In genomic region chr1:234716907-234717375, GRCh38 we compare ENCODE assay signal across 14 cellular contexts.
A peak's percentile ranks its signal among the peaks of the same experiment; 100 is the strongest.
DNase-seq lines count a peak whose midpoint lies in the region; ATAC-seq, FAIRE-seq and TF ChIP-seq lines count a peak whose summit lies in the region.
"Had no signal": no experiment of that assay in that cellular context is flagged by ENCODE, and none has a peak within 500 bp of the region (broad histone marks: within the 10 kb centered on the region; RNA-seq: fewer than 3 reads in every experiment).

No MANE protein-coding gene starts in this region.

- H3K36me3 ChIP-seq in K562 (ENCODE audit: control insufficient read depth, insufficient read depth, low read length), result no peaks in the 10 kb centered on the region
- no peaks in the 10 kb centered on the region; a peak in 1 of 5 replicates for H3K36me3 ChIP-seq in HepG2 (replicated peaks in 1 of 2; ENCODE audit: control insufficient read depth in 1 of 2, insufficient read depth in 2 of 2, low read length in 2 of 2)
- H3K36me3 ChIP-seq in skeletal muscle satellite cell (ENCODE audit: insufficient read depth, low read length), result no peaks in the 10 kb centered on the region
- no peaks in the 10 kb centered on the region for H3K36me3 ChIP-seq in PC-3 (ENCODE audit: low read depth, low read length)

- TF ChIP-seq EP300 in K562 (IDR thresholded peaks at IDR 0.05; ENCODE audit: low read length), result no peak
- no peak for TF ChIP-seq EP300 in HepG2 (IDR thresholded peaks at IDR 0.05; ENCODE audit: low read depth in 2 of 2, low read length in 2 of 2)
- TF ChIP-seq EP300 in HepG2 (CRISPR knock-in tag; IDR thresholded peaks at IDR 0.05; ENCODE audit: borderline replicate concordance), result no peak

- H2AFZ ChIP-seq in K562 (ENCODE audit: low read depth, low read length), result peak overlapping the region; percentile 70
- no peak overlapping the region for H2AFZ ChIP-seq in HepG2 (ENCODE audit: low read length)
- H2AFZ ChIP-seq in PC-3 (ENCODE audit: low read length), result no peak overlapping the region

- no peaks in the 10 kb centered on the region for H3K9me2 ChIP-seq in PC-3 (replicated peaks; ENCODE audit: low read length)

- H3K9me3 ChIP-seq in K562 (replicated peaks; ENCODE audit: control insufficient read depth, insufficient read depth, low read depth, low read length) (no peaks in the 10 kb centered on the region), HepG2 (ENCODE audit: low read length) (no peaks in the 10 kb centered on the region), skeletal muscle satellite cell (replicated peaks; ENCODE audit: low read length) (no peaks in the 10 kb centered on the region), PC-3 (ENCODE audit: low read length) (no peaks in the 10 kb centered on the region)

- TF ChIP-seq CTCF in K562 (IDR thresholded peaks at IDR 0.05 in 2 of 3, conservative IDR thresholded peaks at IDR 0.05 in 1 of 3; ENCODE audit: insufficient read depth in 2 of 3, low read depth in 1 of 3, low read length in 3 of 3), result no peak
- no peak for TF ChIP-seq CTCF in HepG2 (CRISPR knock-in tag; IDR thresholded peaks at IDR 0.05)
- no peak for TF ChIP-seq CTCF in PC-3 (conservative IDR thresholded peaks at IDR 0.05; ENCODE audit: low read depth, low read length)

- TF ChIP-seq RAD21 in K562 (CRISPR knock-in tag; conservative IDR thresholded peaks at IDR 0.05 in 1 of 2, IDR thresholded peaks at IDR 0.05 in 1 of 2), result no peak
- no peak for TF ChIP-seq RAD21 in HepG2 (CRISPR knock-in tag; IDR thresholded peaks at IDR 0.05)

- H3K9me1 ChIP-seq in K562 (ENCODE audit: control insufficient read depth, insufficient read depth, low read length), result no peaks in the 10 kb centered on the region

- H3F3A ChIP-seq in PC-3 (ENCODE audit: low read length, unreplicated experiment), result no peaks in the 10 kb centered on the region

- intact Hi-C loops in K562 (cut with micrococcal nuclease) (no loop called here), HepG2 (cut with micrococcal nuclease; ENCODE audit: unreplicated experiment) (loop anchor here (1.0 to 2.0 kb wide), 3 partner anchors 74 to 160 kb away; no protein-coding TSS in a partner anchor), PC-3 (cut with micrococcal nuclease) (no loop called here)

- H3K4me1 ChIP-seq in K562 (replicated peaks in 1 of 2; ENCODE audit: control insufficient read depth in 2 of 2, insufficient read depth in 2 of 2, low read length in 2 of 2) (peaks cover 11 to 36% of the 10 kb centered on the region in 2 experiments; a peak in 4 of 5 replicates), HepG2 (ENCODE audit: insufficient read depth, low read length) (peaks cover 98% of the 10 kb centered on the region), skeletal muscle satellite cell (ENCODE audit: control insufficient read depth, insufficient read depth, low read length) (peaks cover 39% of the 10 kb centered on the region), PC-3 (ENCODE audit: insufficient read depth, low read length) (peaks cover 5% of the 10 kb centered on the region)

- H3K79me2 ChIP-seq in K562 (ENCODE audit: control insufficient read depth, insufficient read depth, low read length) (no peaks in the 10 kb centered on the region), HepG2 (ENCODE audit: insufficient read depth, low read length) (peaks cover 53% of the 10 kb centered on the region), PC-3 (ENCODE audit: low read length) (no peaks in the 10 kb centered on the region)

- CTCF ChIA-PET in K562 (lab: Yijun Ruan, JAX; ENCODE audit: low intra/inter-chr PET ratio) (interaction anchor here (1.1 kb wide), 1 partner anchor 100 kb away, joined by 3 read pairs; no protein-coding TSS in a partner anchor), HepG2 (lab: Yijun Ruan, JAX; ENCODE audit: low intra/inter-chr PET ratio, low total read pairs) (no interaction called here), PC-3 (lab: Charles Lee) (no interaction called here)

- FAIRE-seq in K562 (lab: Jason Lieb, UNC) (no peak), HepG2 (lab: Jason Lieb, UNC) (peak; percentile 42)
- FAIRE-seq: keratinocyte had no signal

- no peak overlapping the region for H3K27ac ChIP-seq in K562 (ENCODE audit: extremely low read depth, low read depth, low read length)
- peak overlapping the region; percentile 99 for H3K27ac ChIP-seq in HepG2 (ENCODE audit: extremely low read length, insufficient read depth, low read length)
- no peak overlapping the region for H3K27ac ChIP-seq in PC-3 (ENCODE audit: low read length)
- H3K27ac ChIP-seq: epithelial cell of prostate had no signal

- POLR2A ChIA-PET in K562 (lab: Yijun Ruan, JAX) (interaction anchor here (0.5 to 3.2 kb wide), 4 partner anchors 13 to 131 kb away, joined by 3 to 19 read pairs (median 10); no protein-coding TSS in a partner anchor), HepG2 (lab: Yijun Ruan, JAX) (interaction anchor here (0.9 to 19.4 kb wide), 49 partner anchors 8 to 366 kb away, joined by 3 to 1137 read pairs (median 11); partner anchors contain the start of genes IRF2BP2 and TARBP1), PC-3 (lab: Charles Lee; ENCODE audit: unreplicated experiment) (no interaction called here)

- BruUV-seq in K562 (replicated peaks; lab: Mats Ljungman, UMichigan), result no TSS peak
- BruUV-seq in HepG2 (replicated peaks; lab: Mats Ljungman, UMichigan), result TSS peak; percentile 83
- no TSS peak for BruUV-seq in PC-3 (replicated peaks; lab: Mats Ljungman, UMichigan)

- H3K4me2 ChIP-seq in K562 (ENCODE audit: insufficient read depth, low read length), result no peak overlapping the region
- peak overlapping the region; percentile 99 for H3K4me2 ChIP-seq in HepG2 (ENCODE audit: low read depth, low read length)
- H3K4me2 ChIP-seq in skeletal muscle satellite cell (ENCODE audit: low read length), result no peak overlapping the region
- H3K4me2 ChIP-seq in PC-3 (ENCODE audit: low read length), result no peak overlapping the region

- no peak overlapping the region for H3K9ac ChIP-seq in K562 (ENCODE audit: insufficient read depth in 1 of 2, low read depth in 2 of 2, low read length in 2 of 2)
- H3K9ac ChIP-seq in HepG2 (ENCODE audit: insufficient read depth, low read depth, low read length), result peak overlapping the region; percentile 98
- H3K9ac ChIP-seq in skeletal muscle satellite cell (ENCODE audit: low read depth, low read length), result peak overlapping the region; percentile 24
- no peak overlapping the region for H3K9ac ChIP-seq in PC-3 (ENCODE audit: low read length)

- ATAC-seq in K562 (no peak), HepG2 (peak; percentile 62), PC-3 (no peak), GM18870 (IDR thresholded peaks at IDR 0.05; ENCODE audit: unreplicated experiment) (no peak), HG03135 (IDR thresholded peaks at IDR 0.05; ENCODE audit: unreplicated experiment) (no peak), HG02759 (IDR thresholded peaks at IDR 0.05; ENCODE audit: unreplicated experiment) (no peak)

- no peak for TF ChIP-seq POLR2A in K562 (conservative IDR thresholded peaks at IDR 0.05)
- peak; percentile 64 to 68; a peak in 3 of 4 replicates for TF ChIP-seq POLR2A in HepG2 (IDR thresholded peaks at IDR 0.05; ENCODE audit: insufficient read depth in 1 of 2, low read depth in 2 of 2, low read length in 2 of 2)

- H4K20me1 ChIP-seq in K562 (replicated peaks; ENCODE audit: control insufficient read depth, insufficient read depth, low read length) (no peaks in the 10 kb centered on the region), HepG2 (ENCODE audit: insufficient read depth, low read length) (no peaks in the 10 kb centered on the region), PC-3 (ENCODE audit: low read length) (no peaks in the 10 kb centered on the region)

- in situ Hi-C loops in K562 (cut with MboI) (no loop called here), HepG2 (cut with HindIII; ENCODE audit: extremely low pct_ligation_motif_present, low pct_unique_long_range_greater_than_20kb) (loop anchor here (5.0 to 10.0 kb wide), 2 partner anchors 105 to 222 kb away; partner anchors contain the start of gene IRF2BP2)

- H3K4me3 ChIP-seq in K562 (no peak overlapping the region), HepG2 (replicated peaks in 1 of 3; ENCODE audit: insufficient read depth in 1 of 3, low read depth in 2 of 3, low read length in 3 of 3) (peak overlapping the region; percentile 52 to 75 (median 62)), skeletal muscle satellite cell (ENCODE audit: low read length) (no peak overlapping the region), PC-3 (ENCODE audit: low read length) (no peak overlapping the region)
- H3K4me3 ChIP-seq: skin epidermis had no signal

- WGBS in K562 (ENCODE audit: insufficient coverage, low coverage, missing lambda C conversion rate), result 73% methylated on average over 15 of the region's 15 CpGs
- WGBS in HepG2 (ENCODE audit: low lambda C conversion rate), result 3% methylated on average over 15 of the region's 15 CpGs

- H3K27me3 ChIP-seq in K562 (ENCODE audit: control insufficient read depth in 2 of 2, insufficient read depth in 2 of 2, low read length in 2 of 2) (no peaks in the 10 kb centered on the region), HepG2 (ENCODE audit: control insufficient read depth in 1 of 2, insufficient read depth in 2 of 2, low read length in 2 of 2) (no peaks in the 10 kb centered on the region; a peak in 1 of 5 replicates), skeletal muscle satellite cell (ENCODE audit: control insufficient read depth, insufficient read depth, low read length) (no peaks in the 10 kb centered on the region), PC-3 (ENCODE audit: low read length) (no peaks in the 10 kb centered on the region)

- peak; percentile 52 for DNase-seq in DMS53 treated with DMSO at 0.1 percent for 48 hours (lab: John Stamatoyannopoulos, UW; ENCODE audit: unreplicated experiment)
- no peak for DNase-seq in K562 (ENCODE audit: extremely low read depth in 1 of 4, low spot score in 3 of 4)
- peak; percentile 81 for DNase-seq in HepG2 (ENCODE audit: low spot score)
- DNase-seq in PC-3, result no peak
- DNase-seq: amniotic stem cell; CD4-positive, CD25-positive, alpha-beta regulatory T cell; stimulated activated CD8-positive, alpha-beta memory T cell treated with anti-CD3 and anti-CD28 coated beads, Interleukin-4, amount 100 ng/mL, for 48 hours had no signal

TF ChIP-seq in K562, 482 proteins besides CTCF, POLR2A, EP300 and RAD21 (continues in another document):
- no peak for TF ChIP-seq ZNF551 (CRISPR knock-in tag; IDR thresholded peaks at IDR 0.05)

TF ChIP-seq in HepG2, 621 proteins besides CTCF, POLR2A, EP300 and RAD21 (continues in another document):
- 0 out of 2 replicates have a peak, but pooled peaks have one; percentile 11 for TF ChIP-seq GZF1 (CRISPR knock-in tag; IDR thresholded peaks at IDR 0.05)
- TF ChIP-seq CHD2 (IDR thresholded peaks at IDR 0.05; ENCODE audit: low read depth, low read length), result no peak
- no peak for TF ChIP-seq HOXA7 (CRISPR knock-in tag; IDR thresholded peaks at IDR 0.05)
- no peak for TF ChIP-seq ZFX (CRISPR knock-in tag; IDR thresholded peaks at IDR 0.05; ENCODE audit: low read depth)
- TF ChIP-seq RARA (CRISPR knock-in tag; IDR thresholded peaks at IDR 0.05), result no peak
- TF ChIP-seq XRCC5 (optimal IDR thresholded peaks at IDR 0.05; ENCODE audit: low read length), result peak; percentile 37
- peak; percentile 98; the same call in 1 of the 2 replicates for TF ChIP-seq ZC3H4 (CRISPR knock-in tag; IDR thresholded peaks at IDR 0.05; ENCODE audit: borderline replicate concordance)
- no peak for TF ChIP-seq NFIB (CRISPR knock-in tag; IDR thresholded peaks at IDR 0.05; ENCODE audit: borderline replicate concordance)
- TF ChIP-seq TRIM24 (CRISPR knock-in tag; IDR thresholded peaks at IDR 0.05), result no peak
- no peak for TF ChIP-seq SP4 (CRISPR knock-in tag; IDR thresholded peaks at IDR 0.05)
- no peak for TF ChIP-seq JUND (CRISPR knock-in tag; IDR thresholded peaks at IDR 0.05)

Comparison
In these comparisons a context has a peak if more than half of its experiments do, and no peak if none do; other contexts are left out.
1. DNase-seq: peak in DMS53 treated with DMSO at 0.1 percent for 48 hours (single experiment) and HepG2 (single experiment); none in K562 (0 of 4) and PC-3 (single experiment).
2. H3K4me3 ChIP-seq: peak in HepG2 (3 of 3); none in K562 (single experiment), skeletal muscle satellite cell (single experiment) and PC-3 (single experiment).
3. H3K9ac ChIP-seq: peak in HepG2 (single experiment) and skeletal muscle satellite cell (single experiment); none in K562 (0 of 2) and PC-3 (single experiment).